Comparison of ENCODE assay signal across 8 cellular contexts in the genomic region with DNA sequence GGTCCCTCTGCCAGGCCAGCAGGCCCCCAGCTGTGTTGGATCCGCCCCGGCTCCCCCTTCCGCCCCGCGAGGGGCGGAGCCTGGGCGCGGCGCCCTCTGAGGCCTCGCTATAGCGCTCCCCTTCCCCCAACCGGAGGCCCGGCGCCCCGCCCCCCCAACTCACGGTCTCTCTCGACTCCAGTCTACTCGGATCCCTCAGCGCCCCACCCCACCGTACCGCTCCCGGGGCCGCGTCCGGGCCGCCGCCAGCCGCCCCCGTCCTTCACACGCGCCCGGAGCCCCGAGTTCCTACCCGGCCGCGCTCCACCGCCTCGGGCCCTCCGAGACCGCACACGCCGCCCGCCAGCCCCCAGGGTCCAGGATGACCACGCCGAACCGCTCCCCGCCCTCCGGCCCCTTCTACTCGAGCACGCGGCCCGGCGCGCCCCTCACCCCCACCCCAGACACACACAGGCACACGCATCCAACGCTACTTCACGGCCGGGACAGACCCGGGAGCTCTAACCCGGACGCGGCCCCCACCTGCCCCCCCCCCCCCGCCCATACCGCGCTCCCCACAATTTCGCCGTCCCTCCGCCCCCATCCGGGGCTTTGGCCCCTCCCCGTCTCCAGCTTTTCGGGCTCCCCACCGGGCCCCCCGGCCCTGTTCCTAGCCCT. TPM values are rescaled to one million over a fixed set of nuclear protein-coding genes. Genes with fewer than 3 reads are reported as not detected.
DNase-seq lines count a peak whose midpoint lies in the region; ATAC-seq and TF ChIP-seq lines count a peak whose summit lies in the region.

No MANE protein-coding gene starts in this region.

- H3K4me3 Mint-ChIP-seq in natural killer cell: peak overlapping the region; percentile 96

- no peaks in the 10 kb centered on the region for H3K27me3 Mint-ChIP-seq in natural killer cell (ENCODE audit: low read depth in 2 of 2)

- POLR2A ChIA-PET in OCI-LY7 (lab: Charles Lee): interaction anchor here (0.6 to 0.7 kb wide), 2 partner anchors 38 to 113 kb away, joined by 6 to 7 read pairs; no protein-coding TSS in a partner anchor

- peaks cover 41% of the 10 kb centered on the region for H3K79me2 ChIP-seq in OCI-LY7 (ENCODE audit: insufficient read depth, low read depth, low read length)
- H3K79me2 ChIP-seq in fibroblast of lung (ENCODE audit: control insufficient read depth, insufficient read depth, low read length): peaks cover 74% of the 10 kb centered on the region

- H3K27ac Mint-ChIP-seq in natural killer cell: peak overlapping the region; percentile 97 to 99

- H3K9me2 ChIP-seq in OCI-LY7 (ENCODE audit: insufficient read depth, low read length): no peaks in the 10 kb centered on the region

- H3K36me3 ChIP-seq in OCI-LY7 (ENCODE audit: insufficient read depth, low read length) (peaks cover 45% of the 10 kb centered on the region), fibroblast of lung (ENCODE audit: control insufficient read depth, insufficient read depth, low read length) (peaks cover 24% of the 10 kb centered on the region)

- TF ChIP-seq CTCF in OCI-LY7 (conservative IDR thresholded peaks at IDR 0.05; ENCODE audit: low read length) (no peak), fibroblast of lung (conservative IDR thresholded peaks at IDR 0.05 in 1 of 2, IDR thresholded peaks at IDR 0.05 in 1 of 2; ENCODE audit: low read depth in 1 of 2, low read length in 2 of 2) (no peak), natural killer cell (IDR thresholded peaks at IDR 0.05) (no peak)

- H2AFZ ChIP-seq in OCI-LY7 (ENCODE audit: low read length) (no peak overlapping the region), fibroblast of lung (ENCODE audit: low read length) (no peak overlapping the region)

- TF ChIP-seq POLR2A in GM18951 (IDR thresholded peaks at IDR 0.05; ENCODE audit: extremely low read depth, insufficient read depth, insufficient read length): peak; percentile 49

- H3K4me1 ChIP-seq in OCI-LY7 (ENCODE audit: insufficient read depth, low read length, poor library complexity, severe bottlenecking) (peaks cover 54% of the 10 kb centered on the region), fibroblast of lung (ENCODE audit: control insufficient read depth, extremely low read depth, insufficient read depth, low read length) (peaks cover 23% of the 10 kb centered on the region)

- H3K4me3 ChIP-seq in OCI-LY7 (ENCODE audit: low read depth, low read length, poor library complexity, severe bottlenecking): peak overlapping the region; percentile 100
- peak overlapping the region; percentile 33 to 92 (median 90) for H3K4me3 ChIP-seq in fibroblast of lung (replicated peaks in 1 of 4; ENCODE audit: control extremely low read depth in 1 of 4, insufficient read depth in 1 of 4, low read depth in 3 of 4, low read length in 4 of 4)

- H3K9me3 Mint-ChIP-seq in natural killer cell: no peaks in the 10 kb centered on the region

- peaks cover 65 to 84% of the 10 kb centered on the region in 2 donors for H3K4me1 Mint-ChIP-seq in natural killer cell

- no TSS peak for BruUV-seq in OCI-LY7 (replicated peaks; lab: Mats Ljungman, UMichigan)

- H3K9ac ChIP-seq in fibroblast of lung (ENCODE audit: insufficient read depth, low read length): peak overlapping the region; percentile 71

- ATAC-seq in natural killer cell (peak; percentile 10 to 23 (median 16)), HG03097 (IDR thresholded peaks at IDR 0.05; ENCODE audit: low FRiP score, unreplicated experiment) (no peak)

- H4K20me1 ChIP-seq in OCI-LY7 (ENCODE audit: insufficient read depth, low read length): 0 out of 2 replicates have a peak, but pooled peaks cover 8% of the 10 kb centered on the region
- no peaks in the 10 kb centered on the region for H4K20me1 ChIP-seq in fibroblast of lung (ENCODE audit: control insufficient read depth, extremely low read depth, insufficient read depth, low read length)

- H3K9me3 ChIP-seq in OCI-LY7 (ENCODE audit: low read length) (no peaks in the 10 kb centered on the region), fibroblast of lung (ENCODE audit: control insufficient read depth, insufficient read depth, low read depth, low read length) (no peaks in the 10 kb centered on the region)

- H3K36me3 Mint-ChIP-seq in natural killer cell: no peaks in the 10 kb centered on the region

- H3K4me2 ChIP-seq in OCI-LY7 (ENCODE audit: low read length) (peak overlapping the region; percentile 82), fibroblast of lung (ENCODE audit: extremely low read depth, insufficient read depth, low read length) (peak overlapping the region; percentile 71)

- H3K27ac ChIP-seq in OCI-LY7 (ENCODE audit: low read depth, low read length, poor library complexity, severe bottlenecking): peak overlapping the region; percentile 86
- H3K27ac ChIP-seq in fibroblast of lung (ENCODE audit: insufficient read depth, low read length): peak overlapping the region; percentile 63

- no peaks in the 10 kb centered on the region for H3K27me3 ChIP-seq in fibroblast of lung (ENCODE audit: control insufficient read depth, insufficient read depth, low read length)

- CTCF ChIA-PET in OCI-LY7 (lab: Charles Lee; ENCODE audit: unreplicated experiment): interaction anchor here (1.4 kb wide), 1 partner anchor 17 kb away, joined by 3 read pairs; no protein-coding TSS in a partner anchor

- DNase-seq in A172 (ENCODE audit: low spot score) (peak; percentile 54), OCI-LY7 (ENCODE audit: low spot score) (peak; percentile 87), activated T-helper 1 cell treated with Interleukin-2 at 50 U/mL for 16 hours (ENCODE audit: low read depth) (peak; percentile 69), fibroblast of lung (ENCODE audit: low read depth in 2 of 2) (peak; percentile 50 to 69), natural killer cell (peak; percentile 60)
- peak; percentile 82 for DNase-seq in stimulated activated naive CD4-positive, alpha-beta T cell treated with Interleukin-2 at 50 U/mL for 16 hours (lab: John Stamatoyannopoulos, UW)

- intact Hi-C loops in OCI-LY7 (cut with micrococcal nuclease; ENCODE audit: unreplicated experiment): loop anchor here (2.0 to 5.0 kb wide), 3 partner anchors 15 to 244 kb away; a partner anchor contains a TSS
- intact Hi-C loops in natural killer cell (cut with micrococcal nuclease): loop anchor here (2.0 kb wide), 1 partner anchor 15 kb away; a partner anchor contains a TSS

- in situ Hi-C loops in GM18951 (cut with MboI; ENCODE audit: low sequenced_read_pairs, unreplicated experiment): no loop called here

RNA-seq across cellular contexts. Expression of a gene that starts 1.4 kb away (rescaled TPM):
- 59.5 and 75.3 TPM in 2 replicates for total RNA-seq in A172 (2014; rRNA removed; shearing (Covaris generic))
- 47.7 and 50.8 TPM in 2 replicates for total RNA-seq in OCI-LY7 (2014; rRNA removed; shearing (Covaris generic))
- total RNA-seq in OCI-LY7 (2022): 36.5 and 43.3 TPM in 2 replicates
- 41.6 and 45.4 TPM in 2 replicates for total RNA-seq in fibroblast of lung
- 46.6 and 48.7 TPM in 2 replicates for polyA plus RNA-seq in fibroblast of lung
- 47.2 and 48.1 TPM in 2 replicates for polyA plus RNA-seq in fibroblast of lung (2012)
- 52.1 and 77.2 TPM in 2 replicates for polyA minus RNA-seq in fibroblast of lung (ENCODE audit: low replicate concordance)
- total RNA-seq in natural killer cell: 10 to 100 TPM; 19.3 to 32.3 (median 20.8) TPM

RNA-seq across cellular contexts. Expression of a gene that starts 3.6 kb away (rescaled TPM):
- 65.1 and 82.4 TPM in 2 replicates for total RNA-seq in A172 (2014; rRNA removed; shearing (Covaris generic))
- total RNA-seq in OCI-LY7 (2014; rRNA removed; shearing (Covaris generic)): 84.3 and 98.8 TPM in 2 replicates
- total RNA-seq in OCI-LY7 (2022) (99.9 and 100 TPM in 2 replicates), fibroblast of lung (91.8 and 95.8 TPM in 2 replicates), natural killer cell (10 to 100 TPM; 46.5 to 66.6 (median 61.5) TPM)
- polyA plus RNA-seq in fibroblast of lung: 8.1 and 8.6 TPM in 2 replicates
- polyA plus RNA-seq in fibroblast of lung (2012): 34.1 and 36.8 TPM in 2 replicates
- polyA minus RNA-seq in fibroblast of lung (ENCODE audit: low replicate concordance): 70.9 and 73.8 TPM in 2 replicates

RNA-seq across cellular contexts. Expression of a gene that starts 4.4 kb away (rescaled TPM):
- 144 and 238 TPM in 2 replicates for total RNA-seq in A172 (2014; rRNA removed; shearing (Covaris generic))
- 106 and 128 TPM in 2 replicates for total RNA-seq in OCI-LY7 (2014; rRNA removed; shearing (Covaris generic))
- total RNA-seq in OCI-LY7 (2022) (199 and 207 TPM in 2 replicates), fibroblast of lung (173 and 224 TPM in 2 replicates), natural killer cell (100 to 1,000 TPM; 256 to 277 (median 276) TPM)
- 978 and 1,154 TPM in 2 replicates for polyA plus RNA-seq in fibroblast of lung
- polyA plus RNA-seq in fibroblast of lung (2012): 670 and 826 TPM in 2 replicates
- 530 and 737 TPM in 2 replicates for polyA minus RNA-seq in fibroblast of lung (ENCODE audit: low replicate concordance)

RNA-seq across cellular contexts. Expression of a gene that starts 13.6 kb away (rescaled TPM):
- 34.2 and 36.9 TPM in 2 replicates for total RNA-seq in A172 (2014; rRNA removed; shearing (Covaris generic))
- total RNA-seq in OCI-LY7 (2014; rRNA removed; shearing (Covaris generic)): 52.1 and 53.2 TPM in 2 replicates
- total RNA-seq in OCI-LY7 (2022): 161 and 173 TPM in 2 replicates
- total RNA-seq in fibroblast of lung: 23.1 and 40.5 TPM in 2 replicates
- 134 and 149 TPM in 2 replicates for polyA plus RNA-seq in fibroblast of lung
- polyA plus RNA-seq in fibroblast of lung (2012): 148 and 173 TPM in 2 replicates
- polyA minus RNA-seq in fibroblast of lung (ENCODE audit: low replicate concordance): 381 and 419 TPM in 2 replicates
- 100 to 1,000 TPM; 127 to 139 (median 131) TPM for total RNA-seq in natural killer cell

RNA-seq across cellular contexts. Expression of a gene that starts 14.1 kb away (rescaled TPM):
- total RNA-seq in A172 (2014; rRNA removed; shearing (Covaris generic)): 102 and 104 TPM in 2 replicates
- 71.7 and 84.6 TPM in 2 replicates for total RNA-seq in OCI-LY7 (2014; rRNA removed; shearing (Covaris generic))
- 96.8 and 97.3 TPM in 2 replicates for total RNA-seq in OCI-LY7 (2022)
- 31.3 and 33.2 TPM in 2 replicates for total RNA-seq in fibroblast of lung
- 22.6 and 52.2 TPM in 2 replicates for polyA plus RNA-seq in fibroblast of lung
- 27.5 and 65.5 TPM in 2 replicates for polyA plus RNA-seq in fibroblast of lung (2012)
- polyA minus RNA-seq in fibroblast of lung (ENCODE audit: low replicate concordance): 19.7 and 97.0 TPM in 2 replicates
- 10 to 100 TPM; 30.1 to 38.5 (median 30.3) TPM for total RNA-seq in natural killer cell
